In genomic region chr1:51463561-51463960, GRCh38 we compare ENCODE assay signal across 23 cellular contexts.
"Had no signal": no experiment of that assay in that cellular context is flagged by ENCODE, and none has a peak within 500 bp of the region (broad histone marks: within the 10 kb centered on the region; RNA-seq: fewer than 3 reads in every experiment).

No MANE protein-coding gene starts in this region.

- H3K27ac ChIP-seq: esophagus muscularis mucosa, neural progenitor cell, psoas muscle, stomach, VCaP had no signal

- H3K4me3 ChIP-seq: adrenal gland, esophagus muscularis mucosa, neural progenitor cell, psoas muscle, smooth muscle cell, stomach had no signal

- FAIRE-seq: endothelial cell of umbilical vein had no signal

- H3K9ac ChIP-seq: neural progenitor cell had no signal

- ATAC-seq: activated T-cell treated with anti-CD3 and anti-CD28 coated beads, Interleukin-2, amount 50 U/mL, for 72 hours; left ventricle myocardium superior; naive thymus-derived CD4-positive, alpha-beta T cell; psoas muscle; right cardiac atrium; stimulated activated effector memory CD8-positive, alpha-beta T cell treated with anti-CD3 and anti-CD28 coated beads, Interleukin-12 subunit alpha, Interleukin-12 subunit beta, amount 100 ng/mL, for 72 hours had no signal

- H3K36me3 ChIP-seq: neural progenitor cell had no signal

- H3K9me3 ChIP-seq: adrenal gland, esophagus muscularis mucosa, psoas muscle, stomach had no signal

- H3K27me3 ChIP-seq: adrenal gland, esophagus muscularis mucosa, neural progenitor cell, stomach had no signal

- H3K4me1 ChIP-seq: esophagus muscularis mucosa, neural progenitor cell, psoas muscle had no signal

- DNase-seq: activated CD4-positive, CD25-positive, alpha-beta regulatory T cell treated with anti-CD3 and anti-CD28 coated beads, Interleukin-2, amount 50 U/mL, for 72 hours; activated CD8-positive, alpha-beta memory T cell treated with anti-CD3 and anti-CD28 coated beads for 24 hours; activated CD8-positive, alpha-beta memory T cell treated with anti-CD3 and anti-CD28 coated beads, Interleukin-2, amount 50 U/mL, for 48 hours; activated effector memory CD4-positive, alpha-beta T cell treated with anti-CD3 and anti-CD28 coated beads, Interleukin-2, amount 50 U/mL, for 16 hours; activated T-cell treated with anti-CD3 and anti-CD28 coated beads, Interleukin-2, amount 50 U/mL, for 72 hours; adrenal gland; effector CD8-positive, alpha-beta T cell; left ventricle myocardium superior; mesenchymal stem cell; naive thymus-derived CD4-positive, alpha-beta T cell; psoas muscle; stimulated activated CD4-positive, alpha-beta T cell treated with anti-CD3 and anti-CD28 coated beads, Interleukin-4, amount 100 ng/mL, for 1 hour; stomach; SW 1271; T-helper 2 cell; trophoblast cell had no signal
